ENCODE assay signal across 11 cellular contexts in genomic region chr2:215772634-215773563, GRCh38.
A peak's percentile ranks its signal among the peaks of the same experiment; 100 is the strongest.
DNase-seq lines count a peak whose midpoint lies in the region; TF ChIP-seq lines count a peak whose summit lies in the region.
"Had no signal": no experiment of that assay in that cellular context is flagged by ENCODE, and none has a peak within 500 bp of the region (broad histone marks: within the 10 kb centered on the region; RNA-seq: fewer than 3 reads in every experiment).

No MANE protein-coding gene starts in this region.

- H3K4me2 ChIP-seq in BLaER1 treated with 17β-estradiol and CSF1 and Interleukin-3, amounts not matched to agents 10 nM and 100 nM = peak overlapping the region in 6 of 11 experiments; percentile 23 to 80 (median 68); a peak in 12 of 22 replicates
- H3K4me2 ChIP-seq in osteoblast (ENCODE audit: insufficient read depth, low read length) = peak overlapping the region; percentile 51

- no peak for TF ChIP-seq POLR2A in esophagus squamous epithelium (IDR thresholded peaks at IDR 0.05)

- peak overlapping the region in 1 of 11 experiments; percentile 22; a peak in 1 of 22 replicates for H3K9ac ChIP-seq in BLaER1 treated with 17β-estradiol and CSF1 and Interleukin-3, amounts not matched to agents 10 nM and 100 nM

- H3K9me3 ChIP-seq in BLaER1 treated with 17β-estradiol and CSF1 and Interleukin-3, amounts not matched to agents 10 nM and 100 nM (replicated peaks in 1 of 11) = peaks cover 0 to 7% (median 0%) of the 10 kb centered on the region in 11 experiments; a peak in 4 of 22 replicates
- H3K9me3 ChIP-seq in esophagus squamous epithelium (no peaks in the 10 kb centered on the region), osteoblast (ENCODE audit: low read depth, low read length) (no peaks in the 10 kb centered on the region)
- H3K9me3 ChIP-seq: testis had no signal

- H2AFZ ChIP-seq in osteoblast (ENCODE audit: low read length) = no peak overlapping the region

- H3K4me1 ChIP-seq in BLaER1 treated with 17β-estradiol and CSF1 and Interleukin-3, amounts not matched to agents 10 nM and 100 nM = peaks cover 4 to 40% (median 23%) of the 10 kb centered on the region in 10 experiments; a peak in 17 of 20 replicates
- H3K4me1 ChIP-seq in esophagus squamous epithelium (peaks cover 0 to 10% (median 0%) of the 10 kb centered on the region in 3 donors), osteoblast (ENCODE audit: insufficient read depth, low read length) (peaks cover 56% of the 10 kb centered on the region)

- H3K27me3 ChIP-seq in BLaER1 treated with 17β-estradiol and CSF1 and Interleukin-3, amounts not matched to agents 10 nM and 100 nM = no peaks in the 10 kb centered on the region
- H3K27me3 ChIP-seq in esophagus squamous epithelium = no peaks in the 10 kb centered on the region
- H3K27me3 ChIP-seq in osteoblast (ENCODE audit: insufficient read depth, low read length) = no peaks in the 10 kb centered on the region
- H3K27me3 ChIP-seq: testis had no signal

- no peak for TF ChIP-seq CTCF in esophagus squamous epithelium (IDR thresholded peaks at IDR 0.05)
- TF ChIP-seq CTCF in osteoblast (IDR thresholded peaks at IDR 0.05; ENCODE audit: extremely low read depth, low read depth, low read length) = no peak

- H3K79me2 ChIP-seq in osteoblast (ENCODE audit: insufficient read depth, low read length) = no peaks in the 10 kb centered on the region

- intact Hi-C loops in esophagus squamous epithelium (cut with DNase I) = no loop called here

- WGBS in esophagus squamous epithelium, 2 donors = 78 to 86% methylated on average over 5 of the region's 5 CpGs

- peak overlapping the region in 4 of 11 experiments; percentile 11 to 52 (median 40); a peak in 7 of 22 replicates for H3K27ac ChIP-seq in BLaER1 treated with 17β-estradiol and CSF1 and Interleukin-3, amounts not matched to agents 10 nM and 100 nM
- H3K27ac ChIP-seq in esophagus squamous epithelium (peak overlapping the region in 3 of 4 donors; percentile 32 to 61 (median 46)), osteoblast (ENCODE audit: low read depth, low read length) (peak overlapping the region; percentile 96)
- H3K27ac ChIP-seq: testis had no signal

- H4K20me1 ChIP-seq in BLaER1 treated with 17β-estradiol and CSF1 and Interleukin-3, amounts not matched to agents 10 nM and 100 nM = no peaks in the 10 kb centered on the region
- no peaks in the 10 kb centered on the region for H4K20me1 ChIP-seq in osteoblast (ENCODE audit: insufficient read depth, low read length)

- no peak overlapping the region for H3K4me3 ChIP-seq in BLaER1 treated with 17β-estradiol and CSF1 and Interleukin-3, amounts not matched to agents 10 nM and 100 nM
- H3K4me3 ChIP-seq in esophagus squamous epithelium (no peak overlapping the region), osteoblast (ENCODE audit: insufficient read depth, low read length) (peak overlapping the region; percentile 19)
- H3K4me3 ChIP-seq: testis had no signal

- H3K36me3 ChIP-seq in BLaER1 treated with 17β-estradiol and CSF1 and Interleukin-3, amounts not matched to agents 10 nM and 100 nM = no peaks in the 10 kb centered on the region
- H3K36me3 ChIP-seq in esophagus squamous epithelium (no peaks in the 10 kb centered on the region), osteoblast (ENCODE audit: insufficient read depth, low read length) (no peaks in the 10 kb centered on the region)

- peak; percentile 58 for DNase-seq in M059J (ENCODE audit: low read depth)
- DNase-seq in esophagus squamous epithelium (lab: John Stamatoyannopoulos, UW) = no peak
- no peak for DNase-seq in osteoblast (ENCODE audit: insufficient read length, low spot score, missing footprints)
- no peak for DNase-seq in NCI-H1436 (lab: John Stamatoyannopoulos, UW)
- DNase-seq in stimulated activated CD4-positive, alpha-beta T cell treated with anti-CD3 and anti-CD28 coated beads, Interleukin-4, amount 100 ng/mL, for 4 hours = no peak
- no peak for DNase-seq in activated CD4-positive, alpha-beta T cell treated with anti-CD3 and anti-CD28 coated beads for 4 hours
- no peak for DNase-seq in NCI-H146 (lab: John Stamatoyannopoulos, UW)
- DNase-seq: activated CD8-positive, alpha-beta memory T cell treated with anti-CD3 and anti-CD28 coated beads, Interleukin-2, amount 10 ng/mL, durations not matched to agents 7 days and 5 days; NCI-H1105 treated with DMSO at 0.1 percent for 48 hours; testis had no signal
